Comparison of ENCODE assay signal across 1 cellular context in genomic region chr12:42450248-42450647, GRCh38.
TF ChIP-seq lines count a peak whose summit lies in the region.

No MANE protein-coding gene starts in this region.

TF ChIP-seq in K562, 482 proteins besides CTCF, POLR2A, EP300 and RAD21 (continued from another document):
- TF ChIP-seq HEY1 (CRISPR knock-in tag; IDR thresholded peaks at IDR 0.05; ENCODE audit: borderline replicate concordance) (no peak), ARHGAP35 (IDR thresholded peaks at IDR 0.05; ENCODE audit: partially characterized antibody) (no peak), ELK1 (CRISPR knock-in tag; IDR thresholded peaks at IDR 0.05) (no peak), MYC (IDR thresholded peaks at IDR 0.05; ENCODE audit: low read depth, low read length) (no peak), MYC (CRISPR knock-in tag; IDR thresholded peaks at IDR 0.05; ENCODE audit: borderline replicate concordance, low read depth) (no peak), CEBPZ (IDR thresholded peaks at IDR 0.05; ENCODE audit: borderline replicate concordance, low read depth, low read length) (no peak), ZNF408 (CRISPR knock-in tag; IDR thresholded peaks at IDR 0.05; ENCODE audit: low read depth) (no peak), PRDM10 (IDR thresholded peaks at IDR 0.05; ENCODE audit: partially characterized antibody) (no peak), KLF1 (tag; IDR thresholded peaks at IDR 0.05) (no peak), TAF9B (IDR thresholded peaks at IDR 0.05; ENCODE audit: partially characterized antibody) (no peak)
TF ChIP-seq in K562: peak in this region for 0.
